Comparison of ENCODE assay signal across 1 cellular context in genomic region chr12:69359531-69360347, GRCh38.
TF ChIP-seq lines count a peak whose summit lies in the region.

Gene YEATS4, plus strand, starts transcription at chr12:69359743. Its CDS starts 230 bp downstream, at chr12:69359973.

TF ChIP-seq in K562, 482 proteins besides CTCF, POLR2A, EP300 and RAD21 (continued from another document and continues in another):
- 0 out of 2 replicates have a peak, but pooled peaks have one; percentile 17 for TF ChIP-seq ZBTB40 (IDR thresholded peaks at IDR 0.05)
- TF ChIP-seq ZBTB40 (CRISPR knock-in tag; IDR thresholded peaks at IDR 0.05): no peak
- TF ChIP-seq HMGN3 (IDR thresholded peaks at IDR 0.05; ENCODE audit: borderline replicate concordance, extremely low read depth, insufficient read length, low read depth, low read length): no peak
- TF ChIP-seq ZNF507 (tag; conservative IDR thresholded peaks at IDR 0.05): no peak
- TF ChIP-seq ZNF140 (CRISPR knock-in tag; IDR thresholded peaks at IDR 0.05): no peak
- TF ChIP-seq E4F1 (CRISPR knock-in tag; IDR thresholded peaks at IDR 0.05; ENCODE audit: borderline replicate concordance): no peak
- peak; percentile 25; the same call in 1 of the 2 replicates for TF ChIP-seq ZNF121 (CRISPR knock-in tag; conservative IDR thresholded peaks at IDR 0.05)
- peak; percentile 73 for TF ChIP-seq ZNF384 (IDR thresholded peaks at IDR 0.05; ENCODE audit: low read depth, low read length)
- TF ChIP-seq UBTF (IDR thresholded peaks at IDR 0.05; ENCODE audit: borderline replicate concordance in 1 of 2, low read depth in 2 of 2, low read length in 2 of 2): 0 out of 4 replicates have a peak, but pooled peaks of 1 of the 2 experiments have one; percentile 62
- no peak for TF ChIP-seq HMG20A (CRISPR knock-in tag; conservative IDR thresholded peaks at IDR 0.05)
- no peak for TF ChIP-seq HES1 (IDR thresholded peaks at IDR 0.05; ENCODE audit: low read depth)
- no peak for TF ChIP-seq CREB3 (tag; conservative IDR thresholded peaks at IDR 0.05; ENCODE audit: low read depth)
- TF ChIP-seq ZBTB43 (CRISPR knock-in tag; IDR thresholded peaks at IDR 0.05): peak; percentile 35; the same call in 1 of the 2 replicates
- peak; percentile 81; the same call in 1 of the 2 replicates for TF ChIP-seq KLF1 (tag; IDR thresholded peaks at IDR 0.05)
- peak; percentile 23 for TF ChIP-seq HDAC3 (IDR thresholded peaks at IDR 0.05; ENCODE audit: borderline replicate concordance, partially characterized antibody)
- no peak for TF ChIP-seq ZSCAN29 (IDR thresholded peaks at IDR 0.05)
- peak; percentile 55; the same call in 1 of the 2 replicates for TF ChIP-seq MBD2 (IDR thresholded peaks at IDR 0.05; ENCODE audit: borderline replicate concordance, low read depth)
- no peak; the same call in 1 of the 2 replicates for TF ChIP-seq ATF6 (CRISPR knock-in tag; IDR thresholded peaks at IDR 0.05)
- TF ChIP-seq ZNF165 (CRISPR knock-in tag; IDR thresholded peaks at IDR 0.05; ENCODE audit: borderline replicate concordance): no peak
- TF ChIP-seq RFX1 (IDR thresholded peaks at IDR 0.05): peak; percentile 80
- no peak for TF ChIP-seq ELK3 (CRISPR knock-in tag; IDR thresholded peaks at IDR 0.05)
- no peak for TF ChIP-seq ID3 (CRISPR knock-in tag; IDR thresholded peaks at IDR 0.05)
- TF ChIP-seq ID3 (tag; IDR thresholded peaks at IDR 0.05): peak; percentile 99
- TF ChIP-seq HDAC2 (IDR thresholded peaks at IDR 0.05): 0 out of 2 replicates have a peak, but pooled peaks have one; percentile 14
- peak in 1 of 2 experiments; percentile 65; a peak in 2 of 4 replicates for TF ChIP-seq MNT (conservative IDR thresholded peaks at IDR 0.05)
- TF ChIP-seq ZNF217 (CRISPR knock-in tag; IDR thresholded peaks at IDR 0.05): no peak
- peak; percentile 87 for TF ChIP-seq TFAP4 (CRISPR knock-in tag; IDR thresholded peaks at IDR 0.05; ENCODE audit: borderline replicate concordance)
- TF ChIP-seq RBM39 (optimal IDR thresholded peaks at IDR 0.05; ENCODE audit: low read depth, low read length): no peak
- peak; percentile 99 for TF ChIP-seq POLR2G (IDR thresholded peaks at IDR 0.05; ENCODE audit: low read depth, low read length)
- TF ChIP-seq ETV1 (tag; conservative IDR thresholded peaks at IDR 0.05; ENCODE audit: low read depth): peak; percentile 12; the same call in 1 of the 2 replicates
